ENCODE assay signal across 21 cellular contexts in the genomic region with DNA sequence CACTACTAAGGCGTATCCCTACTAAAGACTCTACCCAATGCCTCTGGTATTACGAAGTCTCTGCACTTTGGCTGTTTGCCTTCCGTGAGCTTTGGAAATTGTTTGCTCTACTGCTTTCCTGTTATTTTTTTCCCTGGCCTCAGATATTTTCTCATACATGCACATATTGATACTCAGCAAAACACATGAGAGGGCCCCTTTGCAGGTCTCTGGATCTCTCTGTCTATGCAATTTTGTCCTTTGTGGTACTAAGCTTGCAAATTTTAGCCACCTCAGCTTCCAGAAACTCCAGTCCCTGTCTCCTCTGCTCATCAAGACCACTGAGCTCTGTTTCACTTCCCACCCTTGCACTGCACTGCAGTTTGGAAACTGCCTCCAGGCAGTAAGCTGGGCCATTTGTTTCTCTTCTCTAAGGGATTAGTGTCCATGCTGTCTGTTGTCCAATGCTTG. TPM values are rescaled to one million over a fixed set of nuclear protein-coding genes. Genes with fewer than 3 reads are reported as not detected.
DNase-seq lines count a peak whose midpoint lies in the region; ATAC-seq, FAIRE-seq and TF ChIP-seq lines count a peak whose summit lies in the region.
"Had no signal": no experiment of that assay in that cellular context is flagged by ENCODE, and none has a peak within 500 bp of the region (broad histone marks: within the 10 kb centered on the region; RNA-seq: fewer than 3 reads in every experiment).

No MANE protein-coding gene starts in this region.

- no peak overlapping the region for H3K9ac ChIP-seq in endothelial cell of umbilical vein (replicated peaks; ENCODE audit: extremely low read depth, insufficient read depth, low read length)

- POLR2A ChIA-PET in endothelial cell of umbilical vein (lab: Charles Lee): no interaction called here

- dilution Hi-C loops in endothelial cell of umbilical vein (cut with MboI; ENCODE audit: extremely low pct_ligation_motif_present, low sequenced_read_pairs): no loop called here

- TF ChIP-seq CTCF in endothelial cell of umbilical vein (IDR thresholded peaks at IDR 0.05; ENCODE audit: extremely low read depth in 1 of 2, insufficient read depth in 1 of 2, low read depth in 1 of 2, low read length in 2 of 2) (no peak), left ventricle myocardium inferior (IDR thresholded peaks at IDR 0.05; ENCODE audit: borderline replicate concordance) (no peak)

- H3K79me2 ChIP-seq in endothelial cell of umbilical vein (ENCODE audit: control insufficient read depth, insufficient read depth, low read length): no peaks in the 10 kb centered on the region

- no peak for FAIRE-seq in endothelial cell of umbilical vein (lab: Jason Lieb, UNC)
- FAIRE-seq: colon had no signal

- H4K20me1 ChIP-seq in endothelial cell of umbilical vein (replicated peaks; ENCODE audit: control insufficient read depth, extremely low read depth, insufficient read depth, low read length): no peaks in the 10 kb centered on the region

- CTCF ChIA-PET in endothelial cell of umbilical vein (lab: Charles Lee): interaction anchor here (0.8 kb wide), 1 partner anchor 29 kb away, joined by 3 read pairs; no protein-coding TSS in a partner anchor

- DNase-seq in GM03348 (ENCODE audit: low spot score): peak; percentile 18
- peak; percentile 83 for DNase-seq in MV-4-11 (lab: John Stamatoyannopoulos, UW)
- DNase-seq in endothelial cell of umbilical vein (ENCODE audit: low read depth, low spot score): peak; percentile 24
- peak; percentile 10 for DNase-seq in myocyte (ENCODE audit: low read depth)
- no peak for DNase-seq in NCI-H1048 (lab: John Stamatoyannopoulos, UW)
- DNase-seq in NCI-H524 (lab: John Stamatoyannopoulos, UW): no peak
- no peak for DNase-seq in left ventricle myocardium inferior
- DNase-seq: activated effector memory CD4-positive, alpha-beta T cell treated with Interleukin-2 at 50 U/mL for 16 hours; COR-L47; Karpas-422; left colon; NCI-H1694; NCI-H446 treated with DMSO at 0.1 percent for 48 hours; stimulated activated CD4-positive, alpha-beta T cell treated with anti-CD3 and anti-CD28 coated beads, Interleukin-15, amount 100 ng/mL, for 24 hours; stomach; SW 1271 had no signal

- H3K9me3 ChIP-seq in endothelial cell of umbilical vein (replicated peaks; ENCODE audit: control insufficient read depth, insufficient read depth, low read length) (no peaks in the 10 kb centered on the region), left ventricle myocardium inferior (replicated peaks) (peaks cover 19% of the 10 kb centered on the region)

- ATAC-seq in HG03521 (IDR thresholded peaks at IDR 0.05; ENCODE audit: unreplicated experiment): no peak
- ATAC-seq: left colon had no signal

- H3K9me1 ChIP-seq in endothelial cell of umbilical vein (replicated peaks; ENCODE audit: control insufficient read depth, extremely low read depth, insufficient read depth, low read length): no peaks in the 10 kb centered on the region

- TF ChIP-seq POLR2A in endothelial cell of umbilical vein (IDR thresholded peaks at IDR 0.05; ENCODE audit: low read depth, low read length): no peak

- no peaks in the 10 kb centered on the region for H3K4me1 ChIP-seq in endothelial cell of umbilical vein (ENCODE audit: control insufficient read depth, extremely low read depth, insufficient read depth, low read length)
- no peaks in the 10 kb centered on the region for H3K4me1 ChIP-seq in left ventricle myocardium inferior
- H3K4me1 ChIP-seq: esophagus muscularis mucosa had no signal

- BruUV-seq in endothelial cell of umbilical vein (replicated peaks; lab: Mats Ljungman, UMichigan): no TSS peak

- H2AFZ ChIP-seq in endothelial cell of umbilical vein (ENCODE audit: low read depth, low read length): no peak overlapping the region

- H3K36me3 ChIP-seq in endothelial cell of umbilical vein (ENCODE audit: control insufficient read depth in 2 of 2, extremely low read depth in 1 of 2, insufficient read depth in 2 of 2, low read length in 2 of 2): no peaks in the 10 kb centered on the region
- H3K36me3 ChIP-seq in left ventricle myocardium inferior: peaks cover 25% of the 10 kb centered on the region

- H3K4me2 ChIP-seq in endothelial cell of umbilical vein (ENCODE audit: insufficient read depth, low read length): no peak overlapping the region
- H3K4me2 ChIP-seq: hepatocyte had no signal

- no peak overlapping the region for H3K27ac ChIP-seq in endothelial cell of umbilical vein (ENCODE audit: insufficient read depth, low read depth, low read length)
- no peak overlapping the region for H3K27ac ChIP-seq in left ventricle myocardium inferior (replicated peaks)
- H3K27ac ChIP-seq: esophagus muscularis mucosa, hepatocyte, stomach, VCaP had no signal

- H3K4me3 ChIP-seq in endothelial cell of umbilical vein (replicated peaks in 1 of 3; ENCODE audit: insufficient read depth in 1 of 3, low read depth in 1 of 3, low read length in 3 of 3): no peak overlapping the region
- no peak overlapping the region for H3K4me3 ChIP-seq in left ventricle myocardium inferior
- H3K4me3 ChIP-seq: esophagus muscularis mucosa, hepatocyte, stomach had no signal

- no peaks in the 10 kb centered on the region for H3K27me3 ChIP-seq in endothelial cell of umbilical vein (ENCODE audit: control insufficient read depth in 2 of 2, insufficient read depth in 2 of 2, low read length in 2 of 2)
- no peaks in the 10 kb centered on the region for H3K27me3 ChIP-seq in left ventricle myocardium inferior (ENCODE audit: low read depth)
- H3K27me3 ChIP-seq: esophagus muscularis mucosa, hepatocyte, stomach had no signal

- intact Hi-C loops in endothelial cell of umbilical vein (cut with micrococcal nuclease) (no loop called here), left ventricle myocardium inferior (cut with micrococcal nuclease) (no loop called here)

TF ChIP-seq in endothelial cell of umbilical vein, 7 proteins besides CTCF, POLR2A, EP300 and RAD21:
- TF ChIP-seq FOS (IDR thresholded peaks at IDR 0.05; ENCODE audit: borderline replicate concordance, insufficient read depth, low read length) (no peak), JUN (IDR thresholded peaks at IDR 0.05; ENCODE audit: borderline replicate concordance, insufficient read depth, insufficient read length, low read depth) (no peak), POLR2AphosphoS5 (IDR thresholded peaks at IDR 0.05; ENCODE audit: insufficient read depth, low read depth, low read length) (no peak), MYC (IDR thresholded peaks at IDR 0.05; ENCODE audit: low read depth, low read length) (no peak), GATA2 (IDR thresholded peaks at IDR 0.05; ENCODE audit: insufficient read depth, insufficient read length, low read depth, low read length) (no peak)
- TF ChIP-seq, protein P1, sequence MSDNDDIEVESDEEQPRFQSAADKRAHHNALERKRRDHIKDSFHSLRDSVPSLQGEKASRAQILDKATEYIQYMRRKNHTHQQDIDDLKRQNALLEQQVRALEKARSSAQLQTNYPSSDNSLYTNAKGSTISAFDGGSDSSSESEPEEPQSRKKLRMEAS (IDR thresholded peaks at IDR 0.05; ENCODE audit: insufficient read depth, insufficient read length): no peak
TF ChIP-seq in endothelial cell of umbilical vein: peak in this region for 0.

RNA-seq across cellular contexts. Expression of a gene that starts 46.6 kb away (rescaled TPM):
- total RNA-seq in endothelial cell of umbilical vein (20.1 and 29.4 TPM in 2 replicates), myocyte (7.0 and 15.8 TPM in 2 replicates), left ventricle myocardium inferior (4.2 TPM)
- polyA plus RNA-seq in endothelial cell of umbilical vein: 5.0 and 6.3 TPM in 2 replicates
- polyA plus RNA-seq in endothelial cell of umbilical vein (2011; cell fraction: cytosol; rRNA removed): 10.3 and 10.4 TPM in 2 replicates
- polyA plus RNA-seq in endothelial cell of umbilical vein (2011; cell fraction: nucleus; rRNA removed): 15.5 and 19.0 TPM in 2 replicates
- polyA plus RNA-seq in endothelial cell of umbilical vein (2012): 12.5 and 15.3 TPM in 2 replicates
- polyA minus RNA-seq in endothelial cell of umbilical vein: 19.7 and 27.7 TPM in 2 replicates
- 9.0 TPM for polyA minus RNA-seq in endothelial cell of umbilical vein (2011; cell fraction: cytosol; rRNA and poly(A)+ RNA removed)
- polyA minus RNA-seq in endothelial cell of umbilical vein (2011; cell fraction: nucleus; rRNA and poly(A)+ RNA removed): 36.5 and 51.1 TPM in 2 replicates
- 4.6 TPM for polyA plus RNA-seq in myocyte (2012)

Comparison
In these comparisons a context has a peak if more than half of its experiments do, and no peak if none do; other contexts are left out.
1. DNase-seq: peak in GM03348 (single experiment), MV-4-11 (single experiment), endothelial cell of umbilical vein (single experiment) and myocyte (single experiment); none in NCI-H1048 (single experiment), NCI-H524 (0 of 2) and left ventricle myocardium inferior (single experiment).